ENCODE assay signal across 19 cellular contexts in genomic region chr1:108750476-108751191, GRCh38. TPM values are rescaled to one million over a fixed set of nuclear protein-coding genes. Genes with fewer than 3 reads are reported as not detected.
A peak's percentile ranks its signal among the peaks of the same experiment; 100 is the strongest.
DNase-seq lines count a peak whose midpoint lies in the region; ATAC-seq and TF ChIP-seq lines count a peak whose summit lies in the region.
"Had no signal": no experiment of that assay in that cellular context is flagged by ENCODE, and none has a peak within 500 bp of the region (broad histone marks: within the 10 kb centered on the region; RNA-seq: fewer than 3 reads in every experiment).

No MANE protein-coding gene starts in this region.

- H3K27ac ChIP-seq in IMR-90 (ENCODE audit: insufficient read depth, low read length) = no peak overlapping the region
- H3K27ac ChIP-seq: left lung, tibial artery had no signal

- dilution Hi-C loops in IMR-90 (cut with HindIII; ENCODE audit: low sequenced_read_pairs, unreplicated experiment) = no loop called here

- no peak overlapping the region for H4K8ac ChIP-seq in IMR-90 (ENCODE audit: low read depth in 2 of 2, low read length in 2 of 2)

- H3K18ac ChIP-seq in IMR-90 (ENCODE audit: low read depth, low read length) = no peak overlapping the region

- no peak overlapping the region for H3K9ac ChIP-seq in IMR-90 (ENCODE audit: low read depth, low read length)

- in situ Hi-C loops in Caki2 (cut with HindIII; ENCODE audit: low pct_unique_long_range_greater_than_20kb, low sequenced_read_pairs) (no loop called here), IMR-90 (cut with MboI; ENCODE audit: low sequenced_read_pairs) (no loop called here)

- H2BK5ac ChIP-seq in IMR-90 (ENCODE audit: low read depth, low read length, poor library complexity, severe bottlenecking) = no peak overlapping the region

- H3K9me3 Mint-ChIP-seq in central memory CD8-positive, alpha-beta T cell = no peaks in the 10 kb centered on the region
- no peaks in the 10 kb centered on the region for H3K9me3 Mint-ChIP-seq in nephron
- H3K9me3 Mint-ChIP-seq: activated CD8-positive, alpha-beta T cell treated with anti-CD3 and anti-CD28 coated beads for 36 hours; activated naive CD8-positive, alpha-beta T cell treated with anti-CD3 and anti-CD28 coated beads, Interleukin-2, amount 50 U/mL, for 24 hours; endodermal cell had no signal

- no peak overlapping the region for H2BK120ac ChIP-seq in IMR-90 (ENCODE audit: low read depth, low read length)

- WGBS in IMR-90 (ENCODE audit: extremely low coverage in 2 of 2, insufficient read length in 1 of 2), 2 experiments = no CpG with 5 or more reads among the region's 1 CpG

- no peak overlapping the region for H3K4ac ChIP-seq in IMR-90 (ENCODE audit: low read depth, low read length)

- H2AK9ac ChIP-seq in IMR-90 (replicated peaks; ENCODE audit: low read depth, low read length, poor library complexity) = no peak overlapping the region

- no peak overlapping the region for H3K4me3 ChIP-seq in IMR-90 (ENCODE audit: insufficient read depth, low read depth, low read length)
- H3K4me3 ChIP-seq: left lung, tibial artery had no signal

- no peaks in the 10 kb centered on the region for H3K4me1 ChIP-seq in IMR-90 (ENCODE audit: control insufficient read depth, insufficient read depth, low read length)

- no peak overlapping the region for H2AFZ ChIP-seq in IMR-90 (replicated peaks; ENCODE audit: low read length, poor library complexity)

- H3K27me3 ChIP-seq in IMR-90 (ENCODE audit: control insufficient read depth, insufficient read depth, low read length) = no peaks in the 10 kb centered on the region
- H3K27me3 ChIP-seq: left lung, tibial artery had no signal

- H3K9me3 ChIP-seq in IMR-90 (ENCODE audit: control insufficient read depth, insufficient read depth, low read length) = no peaks in the 10 kb centered on the region
- H3K9me3 ChIP-seq: left lung, tibial artery had no signal

- no peak overlapping the region for H2BK15ac ChIP-seq in IMR-90 (ENCODE audit: low read depth, low read length)

- no peak overlapping the region for H3K4me3 Mint-ChIP-seq in central memory CD8-positive, alpha-beta T cell
- H3K4me3 Mint-ChIP-seq in nephron = peak overlapping the region in 2 of 3 experiments; percentile 40 to 53
- H3K4me3 Mint-ChIP-seq: activated CD8-positive, alpha-beta T cell treated with anti-CD3 and anti-CD28 coated beads for 36 hours; activated naive CD8-positive, alpha-beta T cell treated with anti-CD3 and anti-CD28 coated beads, Interleukin-2, amount 50 U/mL, for 24 hours; endodermal cell had no signal

- intact Hi-C loops in IMR-90 (cut with micrococcal nuclease) = no loop called here

- peaks cover 12% of the 10 kb centered on the region for H3K36me3 ChIP-seq in IMR-90 (ENCODE audit: control insufficient read depth, insufficient read depth, low read length)

- peaks cover 2% of the 10 kb centered on the region; the same call in 1 of the 2 replicates for H3K9me1 ChIP-seq in IMR-90 (ENCODE audit: insufficient read depth, low read length)

- POLR2A ChIA-PET in IMR-90 (lab: Charles Lee; ENCODE audit: unreplicated experiment) = no interaction called here
- POLR2A ChIA-PET in GM10248 (lab: Yijun Ruan, JAX) = interaction anchor here (0.7 kb wide), 1 partner anchor 1464 kb away, joined by 3 read pairs; no protein-coding TSS in a partner anchor

- no peak overlapping the region for H4K5ac ChIP-seq in IMR-90 (ENCODE audit: low read depth, low read length)

- H3K36me3 Mint-ChIP-seq in central memory CD8-positive, alpha-beta T cell (ENCODE audit: insufficient read depth) = peaks cover 36% of the 10 kb centered on the region
- peaks cover 19% of the 10 kb centered on the region for H3K36me3 Mint-ChIP-seq in nephron (ENCODE audit: low read depth)

- no peak overlapping the region for H4K91ac ChIP-seq in IMR-90 (ENCODE audit: insufficient read depth, low read depth, low read length)

- TF ChIP-seq CTCF in IMR-90 (conservative IDR thresholded peaks at IDR 0.05; ENCODE audit: low read depth, low read length) (no peak), nephron (IDR thresholded peaks at IDR 0.05; ENCODE audit: unreplicated experiment in 3 of 3) (no peak), GM10248 (IDR thresholded peaks at IDR 0.05; ENCODE audit: control extremely low read depth, extremely low read depth, low read depth, missing control alignments) (no peak)

- 0 out of 2 replicates have a peak overlapping the region, but pooled peaks have one; percentile 6 for H3K14ac ChIP-seq in IMR-90 (replicated peaks; ENCODE audit: low read depth, low read length)

- H3K4me1 Mint-ChIP-seq in central memory CD8-positive, alpha-beta T cell = peaks cover 45% of the 10 kb centered on the region
- H3K4me1 Mint-ChIP-seq in nephron = peaks cover 11% of the 10 kb centered on the region

- peaks cover 27 to 40% of the 10 kb centered on the region in 2 experiments for H3K79me1 ChIP-seq in IMR-90 (ENCODE audit: low read depth in 1 of 2, low read length in 2 of 2)

- H3K27ac Mint-ChIP-seq in central memory CD8-positive, alpha-beta T cell (ENCODE audit: low read depth) = peak overlapping the region; percentile 58
- H3K27ac Mint-ChIP-seq in nephron = peak overlapping the region; percentile 78 to 94 (median 91)
- H3K27ac Mint-ChIP-seq: activated CD8-positive, alpha-beta T cell treated with anti-CD3 and anti-CD28 coated beads for 36 hours; activated naive CD8-positive, alpha-beta T cell treated with anti-CD3 and anti-CD28 coated beads, Interleukin-2, amount 50 U/mL, for 24 hours; endodermal cell had no signal

- ATAC-seq in IMR-90 (ENCODE audit: low read depth) (no peak), HG03469 (IDR thresholded peaks at IDR 0.05; ENCODE audit: unreplicated experiment) (no peak)
- ATAC-seq in central memory CD8-positive, alpha-beta T cell (replicated peaks; ENCODE audit: extremely low read depth, poor library complexity, severe bottlenecking) = no peak
- ATAC-seq: activated CD8-positive, alpha-beta T cell treated with anti-CD3 and anti-CD28 coated beads for 36 hours; activated naive CD8-positive, alpha-beta T cell treated with anti-CD3 and anti-CD28 coated beads, Interleukin-2, amount 50 U/mL, for 24 hours; left lung had no signal

- DNase-seq in Caki2 (ENCODE audit: low read depth) (peak; percentile 60), IMR-90 (no peak), GM10248 (ENCODE audit: extremely low spot score) (no peak)
- DNase-seq in central memory CD8-positive, alpha-beta T cell (ENCODE audit: low spot score in 2 of 2) = no peak
- DNase-seq in activated T-cell treated with anti-CD3 and anti-CD28 coated beads, Interleukin-2, amount 50 U/mL, for 1 hour = no peak
- DNase-seq in stimulated activated CD4-positive, alpha-beta T cell treated with anti-CD3 and anti-CD28 coated beads, Interleukin-2, amount 100 ng/mL, for 24 hours = no peak
- DNase-seq: activated CD8-positive, alpha-beta T cell treated with anti-CD3 and anti-CD28 coated beads for 36 hours; activated naive CD8-positive, alpha-beta T cell treated with anti-CD3 and anti-CD28 coated beads, Interleukin-2, amount 50 U/mL, for 24 hours; endodermal cell; GOT3; left lung; NCI-H1694; NCI-H510A treated with DMSO at 0.1 percent for 48 hours; posterior cingulate gyrus; SHP77; tibial artery had no signal

- peaks cover 6% of the 10 kb centered on the region; the same call in 1 of the 2 replicates for H4K20me1 ChIP-seq in IMR-90 (ENCODE audit: insufficient read depth, low read length)

- no peak overlapping the region for H3K23ac ChIP-seq in IMR-90 (ENCODE audit: low read depth, low read length)

- CTCF ChIA-PET in IMR-90 (lab: Yijun Ruan, JAX) = no interaction called here
- CTCF ChIA-PET in GM10248 (lab: Yijun Ruan, JAX) = no interaction called here

- no peak overlapping the region for H3K4me2 ChIP-seq in IMR-90 (ENCODE audit: low read depth, low read length)

- H3K27me3 Mint-ChIP-seq in central memory CD8-positive, alpha-beta T cell = no peaks in the 10 kb centered on the region
- no peaks in the 10 kb centered on the region for H3K27me3 Mint-ChIP-seq in nephron (ENCODE audit: low read depth)
- H3K27me3 Mint-ChIP-seq: activated CD8-positive, alpha-beta T cell treated with anti-CD3 and anti-CD28 coated beads for 36 hours; activated naive CD8-positive, alpha-beta T cell treated with anti-CD3 and anti-CD28 coated beads, Interleukin-2, amount 50 U/mL, for 24 hours had no signal

- no TSS peak for BruUV-seq in IMR-90 (replicated peaks; lab: Mats Ljungman, UMichigan)

- TF ChIP-seq RAD21 in IMR-90 (IDR thresholded peaks at IDR 0.05; ENCODE audit: low read length) = no peak

- H2BK20ac ChIP-seq in IMR-90 (ENCODE audit: low read depth, low read length) = no peak overlapping the region

- H3K56ac ChIP-seq in IMR-90 (ENCODE audit: extremely low read depth, insufficient read depth, low read length) = no peak overlapping the region

- TF ChIP-seq POLR2A in IMR-90 (IDR thresholded peaks at IDR 0.05; ENCODE audit: low read depth, low read length) = no peak

- H2AK5ac ChIP-seq in IMR-90 (ENCODE audit: low read depth, low read length) = 0 out of 2 replicates have a peak overlapping the region, but pooled peaks have one; percentile 15

TF ChIP-seq in IMR-90, 13 proteins besides CTCF, POLR2A, EP300 and RAD21 (continues in another document):
- TF ChIP-seq CEBPB (IDR thresholded peaks at IDR 0.05; ENCODE audit: low read depth, low read length) = no peak
- TF ChIP-seq, protein P1, sequence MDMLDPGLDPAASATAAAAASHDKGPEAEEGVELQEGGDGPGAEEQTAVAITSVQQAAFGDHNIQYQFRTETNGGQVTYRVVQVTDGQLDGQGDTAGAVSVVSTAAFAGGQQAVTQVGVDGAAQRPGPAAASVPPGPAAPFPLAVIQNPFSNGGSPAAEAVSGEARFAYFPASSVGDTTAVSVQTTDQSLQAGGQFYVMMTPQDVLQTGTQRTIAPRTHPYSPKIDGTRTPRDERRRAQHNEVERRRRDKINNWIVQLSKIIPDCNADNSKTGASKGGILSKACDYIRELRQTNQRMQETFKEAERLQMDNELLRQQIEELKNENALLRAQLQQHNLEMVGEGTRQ (IDR thresholded peaks at IDR 0.05; ENCODE audit: low read depth, low read length) = no peak

RNA-seq across cellular contexts. Expression of gene STXBP3, which starts 4.2 kb away (rescaled TPM):
- 6.4 and 7.3 TPM in 2 replicates for total RNA-seq in Caki2 (2014; rRNA removed; shearing (Covaris generic); ENCODE audit: low replicate concordance)
- 19.7 and 38.3 TPM in 2 replicates for total RNA-seq in IMR-90 (2012; rRNA removed)
- polyA plus RNA-seq in IMR-90 (2012; rRNA removed) = 14.2 and 19.1 TPM in 2 replicates
- polyA plus RNA-seq in IMR-90 (2012; cell fraction: cytosol; rRNA removed) = 2.3 and 4.0 TPM in 2 replicates
- 13.0 and 19.9 TPM in 2 replicates for polyA plus RNA-seq in IMR-90 (2012; cell fraction: nucleus; rRNA removed; ENCODE audit: low replicate concordance)

RNA-seq across cellular contexts. Expression of gene FNDC7, which starts 37.9 kb away (rescaled TPM):
- not detected in 2 replicates for total RNA-seq in Caki2 (2014; rRNA removed; shearing (Covaris generic); ENCODE audit: low replicate concordance)
- under 0.01 TPM in 1 of 2 replicates, not detected in the other for total RNA-seq in IMR-90 (2012; rRNA removed)
- polyA plus RNA-seq in IMR-90 (2012; rRNA removed) = 0.06 TPM in 1 of 2 replicates, not detected in the other
- polyA plus RNA-seq in IMR-90 (2012; cell fraction: cytosol; rRNA removed) = 0.01 and 0.04 TPM in 2 replicates
- 0.08 TPM in 2 replicates for polyA plus RNA-seq in IMR-90 (2012; cell fraction: nucleus; rRNA removed; ENCODE audit: low replicate concordance)
- total RNA-seq: endodermal cell, HT-29, left lung had no signal

RNA-seq across cellular contexts. Expression of gene PRPF38B, which starts 58.5 kb away (rescaled TPM):
- total RNA-seq in Caki2 (2014; rRNA removed; shearing (Covaris generic); ENCODE audit: low replicate concordance) = 4.7 and 7.8 TPM in 2 replicates
- total RNA-seq in IMR-90 (2012; rRNA removed) = 9.0 and 15.0 TPM in 2 replicates
- polyA plus RNA-seq in IMR-90 (2012; rRNA removed) = 15.5 and 19.3 TPM in 2 replicates
- 3.9 and 6.9 TPM in 2 replicates for polyA plus RNA-seq in IMR-90 (2012; cell fraction: cytosol; rRNA removed)
- polyA plus RNA-seq in IMR-90 (2012; cell fraction: nucleus; rRNA removed; ENCODE audit: low replicate concordance) = 35.6 and 60.1 TPM in 2 replicates
